8 cellular contexts compared by ENCODE assay signal in the genomic region with DNA sequence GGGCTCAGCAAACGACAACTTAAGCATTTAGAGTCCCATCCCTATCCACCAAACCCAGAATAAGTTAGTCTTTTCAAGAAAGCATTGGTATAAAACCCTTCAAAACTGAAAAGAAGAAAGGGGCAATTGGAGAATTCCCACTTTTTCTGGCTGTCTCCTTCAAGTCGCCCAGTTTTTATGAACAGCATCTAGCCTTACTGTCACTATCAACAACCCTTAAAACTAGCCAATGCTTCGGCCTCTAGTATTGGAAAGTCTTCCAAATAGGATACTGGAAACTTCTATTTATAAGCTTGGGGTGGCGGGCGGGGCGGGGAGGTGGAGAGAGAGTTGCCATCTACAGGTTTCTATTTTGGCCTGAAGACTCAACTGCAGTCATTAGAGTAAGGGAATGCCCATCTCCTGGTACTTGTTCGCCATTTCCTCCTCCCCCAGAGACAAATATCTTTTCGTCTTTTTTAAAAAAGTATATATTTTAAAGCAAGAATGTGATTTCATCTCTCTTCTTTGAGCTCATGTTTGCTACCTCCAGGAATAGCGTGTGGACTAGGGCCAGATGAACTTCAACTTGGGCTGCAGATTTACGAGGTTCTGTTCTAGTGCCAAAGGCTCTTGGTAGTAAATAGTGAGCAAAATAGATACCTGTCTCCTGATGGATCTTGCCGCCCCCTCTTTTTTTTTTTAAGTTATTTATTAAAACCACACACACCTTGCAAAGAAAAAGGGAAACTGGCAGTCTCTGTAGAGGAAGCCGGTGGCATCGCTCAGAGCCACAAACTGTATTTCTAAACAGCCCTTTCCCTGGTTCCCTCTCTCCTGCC. TPM values are rescaled to one million over a fixed set of nuclear protein-coding genes. Genes with fewer than 3 reads are reported as not detected.
DNase-seq lines count a peak whose midpoint lies in the region; ATAC-seq and TF ChIP-seq lines count a peak whose summit lies in the region.

No MANE protein-coding gene starts in this region.

- H3K4me3 ChIP-seq in HUES48 (ENCODE audit: low read depth, low read length) (peak overlapping the region; percentile 11; the same call in 1 of the 2 replicates), left ventricle myocardium inferior (peak overlapping the region; percentile 88), skeletal muscle tissue (ENCODE audit: low read length in 3 of 3) (peak overlapping the region; percentile 94 to 97 (median 95))

- intact Hi-C loops in left ventricle myocardium inferior (cut with micrococcal nuclease) = loop anchor here (10.0 kb wide), 2 partner anchors 292 to 412 kb away; partner anchors contain the start of gene LPP

- H3K36me3 Mint-ChIP-seq in activated naive CD4-positive, alpha-beta T cell treated with anti-CD3 and anti-CD28 coated beads, Interleukin-2, amount 50 U/mL, for 72 hours = peaks cover 16 to 54% of the 10 kb centered on the region in 2 donors

- H3K4me1 ChIP-seq in HUES48 (ENCODE audit: control insufficient read depth, insufficient read depth, low read length) (peaks cover 27% of the 10 kb centered on the region), left ventricle myocardium inferior (peaks cover 76% of the 10 kb centered on the region), skeletal muscle tissue (ENCODE audit: control insufficient read depth in 3 of 3, insufficient read depth in 3 of 3, low read length in 3 of 3) (peaks cover 22 to 40% (median 32%) of the 10 kb centered on the region in 3 donors)

- DNase-seq in activated naive CD4-positive, alpha-beta T cell treated with anti-CD3 and anti-CD28 coated beads, Interleukin-2, amount 50 U/mL, for 72 hours (ENCODE audit: low spot score in 2 of 2) = peak in 1 of 2 donors; percentile 25
- DNase-seq in left ventricle myocardium inferior (peak; percentile 68), NCI-H774 (lab: John Stamatoyannopoulos, UW) (no peak)

- peak; percentile 54 for TF ChIP-seq CTCF in 22Rv1 (IDR thresholded peaks at IDR 0.05)
- TF ChIP-seq CTCF in left ventricle myocardium inferior (IDR thresholded peaks at IDR 0.05; ENCODE audit: borderline replicate concordance) = peak; percentile 7

- H3K9me3 ChIP-seq in HUES48 (ENCODE audit: control insufficient read depth, insufficient read depth, low read length) = no peaks in the 10 kb centered on the region
- no peaks in the 10 kb centered on the region for H3K9me3 ChIP-seq in left ventricle myocardium inferior (replicated peaks)
- no peaks in the 10 kb centered on the region for H3K9me3 ChIP-seq in skeletal muscle tissue (ENCODE audit: control insufficient read depth in 3 of 3, low read length in 3 of 3)

- H3K27ac ChIP-seq in 22Rv1 (peak overlapping the region; percentile 97), HUES48 (ENCODE audit: low read depth, low read length) (no peak overlapping the region), left ventricle myocardium inferior (replicated peaks) (peak overlapping the region; percentile 99), skeletal muscle tissue (ENCODE audit: low read depth, low read length) (peak overlapping the region; percentile 100)

- H3K27ac Mint-ChIP-seq in activated naive CD4-positive, alpha-beta T cell treated with anti-CD3 and anti-CD28 coated beads, Interleukin-2, amount 50 U/mL, for 72 hours = peak overlapping the region; percentile 100

- no peaks in the 10 kb centered on the region for H3K9me3 Mint-ChIP-seq in activated naive CD4-positive, alpha-beta T cell treated with anti-CD3 and anti-CD28 coated beads, Interleukin-2, amount 50 U/mL, for 72 hours

- H3K36me3 ChIP-seq in HUES48 (ENCODE audit: control insufficient read depth, insufficient read depth, low read length) (no peaks in the 10 kb centered on the region), left ventricle myocardium inferior (no peaks in the 10 kb centered on the region), skeletal muscle tissue (ENCODE audit: control insufficient read depth in 3 of 3, insufficient read depth in 3 of 3, low read length in 3 of 3) (peaks cover 0 to 3% (median 0%) of the 10 kb centered on the region in 3 donors)

- H3K9ac ChIP-seq in HUES48 (ENCODE audit: low read depth, low read length) (no peak overlapping the region), skeletal muscle tissue (ENCODE audit: low read depth in 1 of 3, low read length in 3 of 3) (peak overlapping the region; percentile 99 to 100 (median 100))

- no peak for ATAC-seq in activated naive CD4-positive, alpha-beta T cell treated with anti-CD3 and anti-CD28 coated beads, Interleukin-2, amount 50 U/mL, for 72 hours
- ATAC-seq in HG03442 (IDR thresholded peaks at IDR 0.05; ENCODE audit: unreplicated experiment) (no peak), HG02759 (IDR thresholded peaks at IDR 0.05; ENCODE audit: unreplicated experiment) (no peak)

- H3K27me3 ChIP-seq in HUES48 (ENCODE audit: control insufficient read depth, insufficient read depth, low read length) (peaks cover 27% of the 10 kb centered on the region), left ventricle myocardium inferior (ENCODE audit: low read depth) (no peaks in the 10 kb centered on the region), skeletal muscle tissue (ENCODE audit: control insufficient read depth in 3 of 3, insufficient read depth in 3 of 3, low read length in 3 of 3) (no peaks in the 10 kb centered on the region)

RNA-seq across cellular contexts. Expression of gene BCL6, which starts 2.7 kb away (rescaled TPM):
- total RNA-seq in activated naive CD4-positive, alpha-beta T cell treated with anti-CD3 and anti-CD28 coated beads, Interleukin-2, amount 50 U/mL, for 72 hours = 100 to 1,000 TPM; 103 to 114 TPM
- total RNA-seq in left ventricle myocardium inferior (47.7 TPM), skeletal muscle tissue (7.8 TPM)

RNA-seq across cellular contexts. Expression of gene RTP2, which starts 40.2 kb away (rescaled TPM):
- total RNA-seq in activated naive CD4-positive, alpha-beta T cell treated with anti-CD3 and anti-CD28 coated beads, Interleukin-2, amount 50 U/mL, for 72 hours = not detected
- not detected for total RNA-seq in left ventricle myocardium inferior
- total RNA-seq in skeletal muscle tissue = not detected

Comparison
In these comparisons a context has a peak if more than half of its experiments do, and no peak if none do; other contexts are left out.
1. H3K4me3 ChIP-seq: peak in every context shown above with its lines; median percentile 95 in skeletal muscle tissue; 88 in left ventricle myocardium inferior; 11 in HUES48.